8 cellular contexts compared by ENCODE assay signal in the genomic region with DNA sequence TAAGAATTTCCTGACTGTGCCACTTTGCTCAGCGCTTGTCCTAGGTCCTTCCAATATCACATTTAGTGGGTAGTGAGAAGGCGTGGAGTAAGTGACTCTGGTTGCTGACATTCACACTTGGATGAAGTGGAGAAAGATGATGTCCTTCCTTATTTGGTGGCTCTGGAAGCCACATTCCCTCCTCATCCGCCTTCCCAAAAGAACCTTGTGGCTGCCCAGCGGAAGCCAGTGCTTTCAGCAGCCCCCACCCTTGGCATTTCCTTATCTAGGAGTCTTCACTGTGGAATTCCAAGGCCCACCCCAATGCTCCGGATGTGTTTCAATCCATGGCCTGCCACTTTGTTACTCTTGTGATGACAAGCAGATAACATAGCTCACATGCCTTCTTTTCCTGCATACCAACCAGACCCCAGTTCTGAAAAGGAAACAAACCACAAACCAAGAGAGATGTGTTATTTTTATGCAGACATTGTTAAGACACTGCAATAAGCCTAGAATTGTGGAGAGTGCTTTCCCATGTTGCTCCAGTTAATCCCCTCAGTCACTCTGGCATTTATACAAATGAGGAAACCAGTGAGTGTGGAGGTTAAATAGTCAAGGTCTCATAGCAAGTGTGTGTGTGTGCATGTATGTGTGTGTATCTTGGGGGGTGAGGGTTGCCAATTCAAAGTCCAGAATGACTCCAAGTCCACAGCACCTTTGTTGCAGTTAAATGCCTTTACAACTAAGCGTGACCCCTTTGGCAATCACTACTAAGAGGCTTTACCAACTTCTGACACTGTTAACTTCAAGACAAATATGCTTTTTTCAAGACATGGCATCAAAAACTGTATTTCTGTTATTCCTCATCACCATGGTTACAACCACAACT. TPM values are rescaled to one million over a fixed set of nuclear protein-coding genes. Genes with fewer than 3 reads are reported as not detected.
DNase-seq lines count a peak whose midpoint lies in the region; ATAC-seq, FAIRE-seq and TF ChIP-seq lines count a peak whose summit lies in the region.

No MANE protein-coding gene starts in this region.

- no peak overlapping the region for H3K23ac ChIP-seq in H1 (ENCODE audit: insufficient read length)

- TF ChIP-seq CTCF in A549 (IDR thresholded peaks at IDR 0.05) (no peak), H1 (IDR thresholded peaks at IDR 0.05; ENCODE audit: control extremely low read depth in 1 of 3, insufficient read depth in 1 of 3, low read depth in 1 of 3, low read length in 3 of 3) (no peak)

- no peak overlapping the region for H2BK5ac ChIP-seq in H1 (ENCODE audit: low read depth, low read length)

- TF ChIP-seq EP300 in A549 (IDR thresholded peaks at IDR 0.05) = peak in 1 of 2 experiments; percentile 70; a peak in 2 of 5 replicates
- no peak for TF ChIP-seq EP300 in H1 (IDR thresholded peaks at IDR 0.05; ENCODE audit: borderline replicate concordance in 1 of 2, low read depth in 2 of 2, low read length in 2 of 2)

- H3K27ac ChIP-seq in A549 (peak overlapping the region; percentile 79 to 85), H1 (ENCODE audit: low read depth, low read length) (no peak overlapping the region)

- H3K4me1 ChIP-seq in A549 = peaks cover 49% of the 10 kb centered on the region
- peaks cover 2 to 13% (median 9%) of the 10 kb centered on the region in 4 experiments; a peak in 5 of 7 replicates for H3K4me1 ChIP-seq in H1 (replicated peaks in 1 of 4; ENCODE audit: control insufficient read depth in 3 of 4, insufficient read depth in 4 of 4, low read length in 3 of 4)

- no peak overlapping the region; the same call in 1 of the 2 replicates for H3K18ac ChIP-seq in H1 (ENCODE audit: extremely low read depth, low read length)

- H3K4me3 ChIP-seq in A549 (no peak overlapping the region), H1 (ENCODE audit: extremely low read depth in 1 of 4, insufficient read depth in 2 of 4, low read depth in 3 of 4, low read length in 4 of 4) (peak overlapping the region in 1 of 4 experiments; percentile 24; a peak in 1 of 8 replicates)

- H2BK15ac ChIP-seq in H1 (ENCODE audit: low read length) = no peak overlapping the region

- no peak overlapping the region for H3K9ac ChIP-seq in H1 (replicated peaks in 1 of 4; ENCODE audit: extremely low read depth in 1 of 4, low read depth in 3 of 4, low read length in 3 of 4)

- no peak for TF ChIP-seq POLR2A in A549 (IDR thresholded peaks at IDR 0.05; ENCODE audit: low read length)
- TF ChIP-seq POLR2A in H1 (IDR thresholded peaks at IDR 0.05; ENCODE audit: control extremely low read depth in 1 of 2, low read depth in 2 of 2, low read length in 2 of 2) = 0 out of 3 replicates have a peak, but pooled peaks of 1 of the 2 experiments have one; percentile 22

- TF ChIP-seq RAD21 in A549 (conservative IDR thresholded peaks at IDR 0.05 in 1 of 2, IDR thresholded peaks at IDR 0.05 in 1 of 2) = no peak
- TF ChIP-seq RAD21 in H1 (IDR thresholded peaks at IDR 0.05 in 1 of 2, conservative IDR thresholded peaks at IDR 0.05 in 1 of 2; ENCODE audit: low read depth in 2 of 2, low read length in 2 of 2) = no peak

- H3K4me2 ChIP-seq in A549 (peak overlapping the region; percentile 69), H1 (ENCODE audit: insufficient read depth in 1 of 2, low read depth in 2 of 2, low read length in 2 of 2) (peak overlapping the region; percentile 41 to 61; a peak in 3 of 4 replicates)

- H3K36me3 ChIP-seq in H1 (ENCODE audit: control insufficient read depth in 2 of 4, insufficient read depth in 4 of 4, low read length in 3 of 4) = no peaks in the 10 kb centered on the region; a peak in 2 of 8 replicates

- FAIRE-seq in A549 (lab: Jason Lieb, UNC) = no peak
- FAIRE-seq in H1 (lab: Jason Lieb, UNC) = no peak

- no peak overlapping the region; the same call in 1 of the 2 replicates for H2BK12ac ChIP-seq in H1 (ENCODE audit: low read depth, low read length)

- no peak overlapping the region for H2BK20ac ChIP-seq in H1 (ENCODE audit: low read length)

- CTCF ChIA-PET in A549 (lab: Yijun Ruan, JAX) (interaction anchor here (1.7 kb wide), 1 partner anchor 19 kb away, joined by 7 read pairs; no protein-coding TSS in a partner anchor), H1 (lab: Charles Lee; ENCODE audit: partially characterized antibody) (interaction anchor here (0.7 to 1.4 kb wide), 3 partner anchors 12 to 52 kb away, joined by 3 to 4 read pairs (median 3); no protein-coding TSS in a partner anchor)

- peaks cover 2 to 10% of the 10 kb centered on the region in 2 experiments for H4K20me1 ChIP-seq in H1 (replicated peaks in 1 of 2; ENCODE audit: control insufficient read depth in 1 of 2, insufficient read depth in 2 of 2, low read length in 2 of 2)

- peak overlapping the region; percentile 24; the same call in 1 of the 2 replicates for H2AK5ac ChIP-seq in H1 (ENCODE audit: low read depth, low read length)

- H3K14ac ChIP-seq in H1 (ENCODE audit: insufficient read length) = no peak overlapping the region

- no peak overlapping the region for H4K5ac ChIP-seq in H1 (ENCODE audit: insufficient read length, low read depth, low read length)

- H3K23me2 ChIP-seq in H1 (ENCODE audit: low read depth, low read length) = no peaks in the 10 kb centered on the region

- POLR2A ChIA-PET in A549 (lab: Yijun Ruan, JAX) = interaction anchor here (1.3 to 1.8 kb wide), 3 partner anchors 10 to 232 kb away, joined by 4 to 10 read pairs (median 4); a partner anchor contains a TSS
- POLR2A ChIA-PET in H1 (lab: Charles Lee; ENCODE audit: partially characterized antibody) = interaction anchor here (1.2 to 1.6 kb wide), 2 partner anchors 10 to 16 kb away, joined by 4 read pairs; a partner anchor contains a TSS

- no peak overlapping the region for H4K8ac ChIP-seq in H1 (ENCODE audit: extremely low read depth, insufficient read depth, low read length)

- H3K79me1 ChIP-seq in H1 (ENCODE audit: low read depth, low read length) = no peaks in the 10 kb centered on the region

- no peaks in the 10 kb centered on the region for H3K79me2 ChIP-seq in H1 (ENCODE audit: control insufficient read depth in 1 of 2, insufficient read depth in 2 of 2, low read length in 2 of 2)

- H3K4ac ChIP-seq in H1 (replicated peaks; ENCODE audit: insufficient read length, low read depth, low read length) = no peak overlapping the region

- H4K91ac ChIP-seq in H1 (replicated peaks; ENCODE audit: insufficient read length, low read length) = no peak overlapping the region

- H3K56ac ChIP-seq in H1 (replicated peaks; ENCODE audit: insufficient read length, low read depth, low read length) = no peak overlapping the region

- ATAC-seq in A549 (peak; percentile 54 to 85), HG02840 (IDR thresholded peaks at IDR 0.05; ENCODE audit: low FRiP score, unreplicated experiment) (no peak), HG03439 (IDR thresholded peaks at IDR 0.05; ENCODE audit: unreplicated experiment) (no peak), GM21515 (IDR thresholded peaks at IDR 0.05; ENCODE audit: unreplicated experiment) (no peak)

- H3K9me3 ChIP-seq in A549 (no peaks in the 10 kb centered on the region; the same call in 2 of the 3 replicates), H1 (ENCODE audit: insufficient read depth in 2 of 2, low read depth in 1 of 2, low read length in 1 of 2) (no peaks in the 10 kb centered on the region)

- H2BK120ac ChIP-seq in H1 (replicated peaks; ENCODE audit: low read depth, low read length) = no peak overlapping the region

- peaks cover 69 to 98% (median 93%) of the 10 kb centered on the region in 4 experiments for H3K27me3 ChIP-seq in H1 (replicated peaks in 1 of 4; ENCODE audit: control insufficient read depth in 3 of 4, extremely low read depth in 1 of 4, insufficient read depth in 3 of 4, low read length in 3 of 4)

- H2AFZ ChIP-seq in H1 (ENCODE audit: low read length) = no peak overlapping the region

- 11% methylated on average over 6 of the region's 6 CpGs for WGBS in A549 (ENCODE audit: missing lambda C conversion rate)
- WGBS in H1 (ENCODE audit: extremely low coverage in 1 of 2, insufficient coverage in 1 of 2, insufficient read length in 1 of 2, insufficient replicate concordance in 2 of 2, low coverage in 1 of 2, low lambda C conversion rate in 2 of 2, missing lambda C conversion rate in 1 of 2), 2 experiments = 49% methylated on average over 6 of the region's 6 CpGs; no CpG with 5 or more reads in 1 of the 2 experiments

- DNase-seq in A549 (ENCODE audit: low read depth in 1 of 2, low spot score in 1 of 2) = peak; percentile 54 to 89
- peak; percentile 74 for DNase-seq in LoVo (ENCODE audit: low spot score)
- DNase-seq in H1 (ENCODE audit: low read depth in 1 of 2, low spot score in 2 of 2) = peak in 1 of 2 experiments; percentile 65
- peak; percentile 54 to 89 for DNase-seq in lung microvascular endothelial cell (ENCODE audit: low read depth in 2 of 2)
- no peak for DNase-seq in NCI-H526 (lab: John Stamatoyannopoulos, UW)

RNA-seq across cellular contexts. Expression of a gene that starts 10.3 kb away (rescaled TPM):
- polyA plus RNA-seq in A549 (2011; rRNA removed) (8.5 and 17.1 TPM in 2 replicates), A549 (2017; fragmentation: RNase III; extraction: RNeasy Plus Mini Kit Qiagen cat#74134 plus additional on column Dnase treatment) (6.8 to 14.0 TPM (median 10.7 TPM) in 3 replicates), H1 (2011; rRNA removed) (0.03 and 0.11 TPM in 2 replicates)
- 12.8 and 14.5 TPM in 2 replicates for polyA plus RNA-seq in A549 (2012; cell fraction: cytosol; rRNA removed)
- polyA plus RNA-seq in A549 (2012; cell fraction: nucleus; rRNA removed) = 9.8 and 11.7 TPM in 2 replicates
- 5.8 and 7.4 TPM in 2 replicates for polyA minus RNA-seq in A549 (2011; rRNA and poly(A)+ RNA removed)
- not detected in 2 replicates for total RNA-seq in H1 (2021; fragmentation: NEBNext Ultra II Directional; extraction: Animal tissue kit (Norgen Biotek cat#: 25700))
- 0.12 TPM for polyA plus RNA-seq in H1 (2011; cell fraction: cytosol; rRNA removed)
- 0.26 TPM for polyA plus RNA-seq in H1 (2011; cell fraction: nucleus; rRNA removed)
- 0.09 to 0.62 TPM (median 0.40 TPM) in 4 replicates for polyA plus RNA-seq in H1 (2012, experiment 1 of 2)
- polyA plus RNA-seq in H1 (2012, experiment 2 of 2) = 0.10 TPM
- 0.34 TPM for polyA plus RNA-seq in H1 (2013, experiment 1 of 2)
- polyA plus RNA-seq in H1 (2013, experiment 2 of 2) = 0.42 TPM
- polyA minus RNA-seq in H1 (2011; rRNA and poly(A)+ RNA removed) = 0.12 and 0.44 TPM in 2 replicates
- not detected for polyA minus RNA-seq in H1 (2011; cell fraction: cytosol; rRNA and poly(A)+ RNA removed)
- polyA minus RNA-seq in H1 (2011; cell fraction: nucleus; rRNA and poly(A)+ RNA removed) = not detected
- total RNA-seq in lung microvascular endothelial cell = 224 and 350 TPM in 2 replicates

RNA-seq across cellular contexts. Expression of a gene that starts 59.4 kb away (rescaled TPM):
- polyA plus RNA-seq in A549 (2011; rRNA removed) (61.4 and 70.9 TPM in 2 replicates), A549 (2017; fragmentation: RNase III; extraction: RNeasy Plus Mini Kit Qiagen cat#74134 plus additional on column Dnase treatment) (51.0 to 58.3 TPM (median 54.3 TPM) in 3 replicates), H1 (2011; rRNA removed) (20.9 and 38.9 TPM in 2 replicates)
- polyA plus RNA-seq in A549 (2012; cell fraction: cytosol; rRNA removed) = 26.7 and 29.4 TPM in 2 replicates
- 13.1 and 22.5 TPM in 2 replicates for polyA plus RNA-seq in A549 (2012; cell fraction: nucleus; rRNA removed)
- 16.9 and 24.3 TPM in 2 replicates for polyA minus RNA-seq in A549 (2011; rRNA and poly(A)+ RNA removed)
- 76.7 and 79.7 TPM in 2 replicates for total RNA-seq in H1 (2021; fragmentation: NEBNext Ultra II Directional; extraction: Animal tissue kit (Norgen Biotek cat#: 25700))
- polyA plus RNA-seq in H1 (2011; cell fraction: cytosol; rRNA removed) = 34.4 TPM
- 15.8 TPM for polyA plus RNA-seq in H1 (2011; cell fraction: nucleus; rRNA removed)
- 61.9 to 112 TPM (median 66.5 TPM) in 4 replicates for polyA plus RNA-seq in H1 (2012, experiment 1 of 2)
- 75.7 TPM for polyA plus RNA-seq in H1 (2012, experiment 2 of 2)
- polyA plus RNA-seq in H1 (2013, experiment 1 of 2) = 66.8 TPM
- polyA plus RNA-seq in H1 (2013, experiment 2 of 2) = 67.9 TPM
- polyA minus RNA-seq in H1 (2011; rRNA and poly(A)+ RNA removed) = 47.4 and 51.0 TPM in 2 replicates
- polyA minus RNA-seq in H1 (2011; cell fraction: cytosol; rRNA and poly(A)+ RNA removed) = 28.5 TPM
- 47.9 TPM for polyA minus RNA-seq in H1 (2011; cell fraction: nucleus; rRNA and poly(A)+ RNA removed)
- total RNA-seq in lung microvascular endothelial cell = 20.2 and 24.0 TPM in 2 replicates

Comparison
In these comparisons a context has a peak if more than half of its experiments do, and no peak if none do; other contexts are left out.
1. ATAC-seq: peak in A549 (2 of 2); none in HG02840 (single experiment), HG03439 (single experiment) and GM21515 (single experiment).
2. DNase-seq: peak in A549 (2 of 2), LoVo (single experiment) and lung microvascular endothelial cell (2 of 2); none in NCI-H526 (0 of 2).
3. RNA of a gene that starts 10.3 kb away (total RNA-seq): 224 to 350 TPM in lung microvascular endothelial cell; not detected in H1; every median in the first group is over 100 times any median in the second.